In genomic region chrX:77628294-77629025, GRCh38 we compare ENCODE assay signal across 12 cellular contexts.
DNase-seq lines count a peak whose midpoint lies in the region; ATAC-seq and TF ChIP-seq lines count a peak whose summit lies in the region.
"Had no signal": no experiment of that assay in that cellular context is flagged by ENCODE, and none has a peak within 500 bp of the region (broad histone marks: within the 10 kb centered on the region; RNA-seq: fewer than 3 reads in every experiment).

No MANE protein-coding gene starts in this region.

- no peak overlapping the region for H3K4me3 ChIP-seq in astrocyte of the spinal cord (ENCODE audit: low read depth, low read length)
- H3K4me3 ChIP-seq in mucosa of descending colon: no peak overlapping the region
- H3K4me3 ChIP-seq: stomach had no signal

- no peak overlapping the region for H3K4me3 Mint-ChIP-seq in activated naive CD8-positive, alpha-beta T cell treated with anti-CD3 and anti-CD28 coated beads for 36 hours
- H3K4me3 Mint-ChIP-seq: activated naive CD8-positive, alpha-beta T cell treated with anti-CD3 and anti-CD28 coated beads, Interleukin-2, amount 50 U/mL, for 24 hours had no signal

- in situ Hi-C loops in astrocyte of the spinal cord (cut with HindIII; ENCODE audit: low sequenced_read_pairs): no loop called here

- H3K9me3 Mint-ChIP-seq in activated naive CD8-positive, alpha-beta T cell treated with anti-CD3 and anti-CD28 coated beads for 36 hours: no peaks in the 10 kb centered on the region
- H3K9me3 Mint-ChIP-seq: activated naive CD8-positive, alpha-beta T cell treated with anti-CD3 and anti-CD28 coated beads, Interleukin-2, amount 50 U/mL, for 24 hours had no signal

- peak; percentile 68 for ATAC-seq in mucosa of descending colon
- no peak for ATAC-seq in HG02938 (IDR thresholded peaks at IDR 0.05; ENCODE audit: unreplicated experiment)
- ATAC-seq in GM19467 (IDR thresholded peaks at IDR 0.05; ENCODE audit: unreplicated experiment): no peak
- ATAC-seq: activated naive CD8-positive, alpha-beta T cell treated with anti-CD3 and anti-CD28 coated beads, Interleukin-2, amount 50 U/mL, for 24 hours had no signal

- H3K4me1 ChIP-seq in mucosa of descending colon (ENCODE audit: low read depth): no peaks in the 10 kb centered on the region
- H3K4me1 ChIP-seq: stomach had no signal

- no peaks in the 10 kb centered on the region for H3K4me1 Mint-ChIP-seq in activated naive CD8-positive, alpha-beta T cell treated with anti-CD3 and anti-CD28 coated beads for 36 hours

- peaks cover 14% of the 10 kb centered on the region for H3K36me3 Mint-ChIP-seq in activated naive CD8-positive, alpha-beta T cell treated with anti-CD3 and anti-CD28 coated beads for 36 hours

- no peaks in the 10 kb centered on the region for H3K27me3 Mint-ChIP-seq in activated naive CD8-positive, alpha-beta T cell treated with anti-CD3 and anti-CD28 coated beads for 36 hours
- H3K27me3 Mint-ChIP-seq: activated naive CD8-positive, alpha-beta T cell treated with anti-CD3 and anti-CD28 coated beads, Interleukin-2, amount 50 U/mL, for 24 hours had no signal

- H3K27ac Mint-ChIP-seq in activated naive CD8-positive, alpha-beta T cell treated with anti-CD3 and anti-CD28 coated beads for 36 hours: no peak overlapping the region
- H3K27ac Mint-ChIP-seq: activated naive CD8-positive, alpha-beta T cell treated with anti-CD3 and anti-CD28 coated beads, Interleukin-2, amount 50 U/mL, for 24 hours had no signal

- no peaks in the 10 kb centered on the region for H3K36me3 ChIP-seq in mucosa of descending colon (ENCODE audit: low read depth)

- DNase-seq in EH (ENCODE audit: low read depth) (peak; percentile 6), astrocyte of the spinal cord (ENCODE audit: low read depth, low spot score) (peak; percentile 4), mucosa of descending colon (no peak), SW 1271 (lab: John Stamatoyannopoulos, UW) (no peak)
- DNase-seq in activated naive CD8-positive, alpha-beta T cell treated with anti-CD3 and anti-CD28 coated beads for 36 hours: no peak
- DNase-seq: activated CD4-positive, CD25-positive, alpha-beta regulatory T cell treated with anti-CD3 and anti-CD28 coated beads, Interleukin-2, amount 50 U/mL, for 72 hours; activated naive CD8-positive, alpha-beta T cell treated with anti-CD3 and anti-CD28 coated beads, Interleukin-2, amount 50 U/mL, for 24 hours; mammary epithelial cell; stomach had no signal

- intact Hi-C loops in mucosa of descending colon (cut with DNase I, micrococcal nuclease): no loop called here

- H3K9me3 ChIP-seq in mucosa of descending colon: no peaks in the 10 kb centered on the region
- H3K9me3 ChIP-seq: stomach had no signal

- TF ChIP-seq CTCF in LNCAP (IDR thresholded peaks at IDR 0.05) (peak; percentile 19; the same call in 1 of the 2 replicates), astrocyte of the spinal cord (IDR thresholded peaks at IDR 0.05; ENCODE audit: low read depth, low read length) (no peak), mucosa of descending colon (IDR thresholded peaks at IDR 0.05) (no peak)

Comparison
In these comparisons a context has a peak if more than half of its experiments do, and no peak if none do; other contexts are left out.
1. DNase-seq: peak in EH (single experiment) and astrocyte of the spinal cord (single experiment); none in mucosa of descending colon (0 of 3), activated naive CD8-positive, alpha-beta T cell treated with anti-CD3 and anti-CD28 coated beads for 36 hours (single experiment) and SW 1271 (0 of 2).